Comparison of ENCODE assay signal across 10 cellular contexts in genomic region chr4:13920901-13921300, GRCh38.
A peak's percentile ranks its signal among the peaks of the same experiment; 100 is the strongest.
DNase-seq lines count a peak whose midpoint lies in the region; ATAC-seq and TF ChIP-seq lines count a peak whose summit lies in the region.
"Had no signal": no experiment of that assay in that cellular context is flagged by ENCODE, and none has a peak within 500 bp of the region (broad histone marks: within the 10 kb centered on the region; RNA-seq: fewer than 3 reads in every experiment).

No MANE protein-coding gene starts in this region.

- no peaks in the 10 kb centered on the region for H3K27me3 Mint-ChIP-seq in activated CD8-positive, alpha-beta T cell treated with anti-CD3 and anti-CD28 coated beads, Interleukin-2, amount 10 ng/mL, durations not matched to agents 7 days and 5 days (ENCODE audit: low read depth)
- H3K27me3 Mint-ChIP-seq in activated T-helper 1 cell treated with anti-CD3 and anti-CD28 coated beads, Interleukin-12 subunit alpha, Interleukin-12 subunit beta, Interleukin-2, Interleukin-4 antibody, amounts not matched to agents 30 ng/mL and 10 ng/mL and 1 ng/mL, durations not matched to agents 14 hours and 24 hours and 36 hours (ENCODE audit: insufficient read depth): no peaks in the 10 kb centered on the region
- H3K27me3 Mint-ChIP-seq: activated CD4-positive, alpha-beta memory T cell treated with anti-CD3 and anti-CD28 coated beads, Interleukin-2, amount 10 ng/mL, durations not matched to agents 7 days and 5 days had no signal

- H3K27ac Mint-ChIP-seq in activated CD8-positive, alpha-beta T cell treated with anti-CD3 and anti-CD28 coated beads, Interleukin-2, amount 10 ng/mL, durations not matched to agents 7 days and 5 days: no peak overlapping the region
- H3K27ac Mint-ChIP-seq in activated T-helper 1 cell treated with anti-CD3 and anti-CD28 coated beads, Interleukin-12 subunit alpha, Interleukin-12 subunit beta, Interleukin-2, Interleukin-4 antibody, amounts not matched to agents 30 ng/mL and 10 ng/mL and 1 ng/mL, durations not matched to agents 14 hours and 24 hours and 36 hours: no peak overlapping the region
- H3K27ac Mint-ChIP-seq: activated CD4-positive, alpha-beta memory T cell treated with anti-CD3 and anti-CD28 coated beads, Interleukin-2, amount 10 ng/mL, durations not matched to agents 7 days and 5 days had no signal

- no peaks in the 10 kb centered on the region; the same call in 1 of the 2 replicates for H3K36me3 ChIP-seq in ACC112 (ENCODE audit: insufficient read depth, low read length)

- TF ChIP-seq CTCF in choroid plexus epithelial cell (conservative IDR thresholded peaks at IDR 0.05; ENCODE audit: low read depth, low read length): no peak

- no peak overlapping the region for H3K4me3 Mint-ChIP-seq in activated CD8-positive, alpha-beta T cell treated with anti-CD3 and anti-CD28 coated beads, Interleukin-2, amount 10 ng/mL, durations not matched to agents 7 days and 5 days
- H3K4me3 Mint-ChIP-seq in activated T-helper 1 cell treated with anti-CD3 and anti-CD28 coated beads, Interleukin-12 subunit alpha, Interleukin-12 subunit beta, Interleukin-2, Interleukin-4 antibody, amounts not matched to agents 30 ng/mL and 10 ng/mL and 1 ng/mL, durations not matched to agents 14 hours and 24 hours and 36 hours: no peak overlapping the region
- H3K4me3 Mint-ChIP-seq: activated CD4-positive, alpha-beta memory T cell treated with anti-CD3 and anti-CD28 coated beads, Interleukin-2, amount 10 ng/mL, durations not matched to agents 7 days and 5 days had no signal

- DNase-seq in LHCN-M2 (ENCODE audit: low read depth) (peak; percentile 100), choroid plexus epithelial cell (ENCODE audit: low read depth) (peak; percentile 99), kidney tubule cell (ENCODE audit: low spot score) (peak; percentile 100), NCI-H1436 treated with DMSO at 0.1 percent for 48 hours (lab: John Stamatoyannopoulos, UW) (no peak)
- no peak for DNase-seq in activated CD8-positive, alpha-beta T cell treated with anti-CD3 and anti-CD28 coated beads, Interleukin-2, amount 10 ng/mL, durations not matched to agents 7 days and 5 days
- DNase-seq in activated T-helper 1 cell treated with anti-CD3 and anti-CD28 coated beads, Interleukin-12 subunit alpha, Interleukin-12 subunit beta, Interleukin-2, Interleukin-4 antibody, amounts not matched to agents 30 ng/mL and 10 ng/mL and 1 ng/mL, durations not matched to agents 14 hours and 24 hours and 36 hours (ENCODE audit: low spot score): no peak
- DNase-seq: activated CD4-positive, alpha-beta memory T cell treated with anti-CD3 and anti-CD28 coated beads, Interleukin-2, amount 10 ng/mL, durations not matched to agents 7 days and 5 days had no signal

- POLR2A ChIA-PET in activated CD8-positive, alpha-beta T cell treated with anti-CD3 and anti-CD28 coated beads, Interleukin-2, amount 10 ng/mL, durations not matched to agents 7 days and 5 days (lab: Charles Lee): no interaction called here

- H3K27ac ChIP-seq in ACC112 (ENCODE audit: low read depth, low read length): peak overlapping the region; percentile 100
- H3K27ac ChIP-seq: C4-2B had no signal

- H3K4me1 Mint-ChIP-seq in activated CD8-positive, alpha-beta T cell treated with anti-CD3 and anti-CD28 coated beads, Interleukin-2, amount 10 ng/mL, durations not matched to agents 7 days and 5 days (ENCODE audit: low read depth): no peaks in the 10 kb centered on the region
- no peaks in the 10 kb centered on the region for H3K4me1 Mint-ChIP-seq in activated T-helper 1 cell treated with anti-CD3 and anti-CD28 coated beads, Interleukin-12 subunit alpha, Interleukin-12 subunit beta, Interleukin-2, Interleukin-4 antibody, amounts not matched to agents 30 ng/mL and 10 ng/mL and 1 ng/mL, durations not matched to agents 14 hours and 24 hours and 36 hours (ENCODE audit: low read depth)
- H3K4me1 Mint-ChIP-seq: activated CD4-positive, alpha-beta memory T cell treated with anti-CD3 and anti-CD28 coated beads, Interleukin-2, amount 10 ng/mL, durations not matched to agents 7 days and 5 days had no signal

- intact Hi-C loops in activated T-helper 1 cell treated with anti-CD3 and anti-CD28 coated beads, Interleukin-12 subunit alpha, Interleukin-12 subunit beta, Interleukin-2, Interleukin-4 antibody, amounts not matched to agents 30 ng/mL and 10 ng/mL and 1 ng/mL, durations not matched to agents 14 hours and 24 hours and 36 hours (cut with micrococcal nuclease): no loop called here

- H3K79me2 ChIP-seq in ACC112 (ENCODE audit: control insufficient read depth, insufficient read depth, low read length, unreplicated experiment): peaks cover 7% of the 10 kb centered on the region

- peaks cover 80% of the 10 kb centered on the region for H3K4me1 ChIP-seq in ACC112 (ENCODE audit: control insufficient read depth, insufficient read depth, low read length, unreplicated experiment)

- no peaks in the 10 kb centered on the region for H3K36me3 Mint-ChIP-seq in activated CD8-positive, alpha-beta T cell treated with anti-CD3 and anti-CD28 coated beads, Interleukin-2, amount 10 ng/mL, durations not matched to agents 7 days and 5 days (ENCODE audit: low read depth)
- no peaks in the 10 kb centered on the region for H3K36me3 Mint-ChIP-seq in activated T-helper 1 cell treated with anti-CD3 and anti-CD28 coated beads, Interleukin-12 subunit alpha, Interleukin-12 subunit beta, Interleukin-2, Interleukin-4 antibody, amounts not matched to agents 30 ng/mL and 10 ng/mL and 1 ng/mL, durations not matched to agents 14 hours and 24 hours and 36 hours (ENCODE audit: low read depth)

- H2AFZ ChIP-seq in ACC112 (ENCODE audit: low read length, unreplicated experiment): no peak overlapping the region

- peak overlapping the region; percentile 36; the same call in 1 of the 2 replicates for H3K4me3 ChIP-seq in ACC112 (ENCODE audit: low read depth, low read length)
- no peak overlapping the region for H3K4me3 ChIP-seq in choroid plexus epithelial cell (ENCODE audit: low read depth, low read length)

- no peaks in the 10 kb centered on the region for H3K9me3 Mint-ChIP-seq in activated CD8-positive, alpha-beta T cell treated with anti-CD3 and anti-CD28 coated beads, Interleukin-2, amount 10 ng/mL, durations not matched to agents 7 days and 5 days (ENCODE audit: insufficient read depth)
- H3K9me3 Mint-ChIP-seq in activated T-helper 1 cell treated with anti-CD3 and anti-CD28 coated beads, Interleukin-12 subunit alpha, Interleukin-12 subunit beta, Interleukin-2, Interleukin-4 antibody, amounts not matched to agents 30 ng/mL and 10 ng/mL and 1 ng/mL, durations not matched to agents 14 hours and 24 hours and 36 hours: no peaks in the 10 kb centered on the region

- ATAC-seq in activated CD8-positive, alpha-beta T cell treated with anti-CD3 and anti-CD28 coated beads, Interleukin-2, amount 10 ng/mL, durations not matched to agents 7 days and 5 days: no peak
- no peak for ATAC-seq in GM19023 (IDR thresholded peaks at IDR 0.05; ENCODE audit: unreplicated experiment)

- no peaks in the 10 kb centered on the region for H3K27me3 ChIP-seq in ACC112 (ENCODE audit: insufficient read depth, low read length)

- CTCF ChIA-PET in activated CD8-positive, alpha-beta T cell treated with anti-CD3 and anti-CD28 coated beads, Interleukin-2, amount 10 ng/mL, durations not matched to agents 7 days and 5 days (lab: Charles Lee): no interaction called here

Comparison
In these comparisons a context has a peak if more than half of its experiments do, and no peak if none do; other contexts are left out.
1. DNase-seq: peak in LHCN-M2 (single experiment), choroid plexus epithelial cell (single experiment) and kidney tubule cell (single experiment); none in activated CD8-positive, alpha-beta T cell treated with anti-CD3 and anti-CD28 coated beads, Interleukin-2, amount 10 ng/mL, durations not matched to agents 7 days and 5 days (single experiment), activated T-helper 1 cell treated with anti-CD3 and anti-CD28 coated beads, Interleukin-12 subunit alpha, Interleukin-12 subunit beta, Interleukin-2, Interleukin-4 antibody, amounts not matched to agents 30 ng/mL and 10 ng/mL and 1 ng/mL, durations not matched to agents 14 hours and 24 hours and 36 hours (single experiment) and NCI-H1436 treated with DMSO at 0.1 percent for 48 hours (single experiment).